23 cellular contexts compared by ENCODE assay signal in genomic region chr13:29750178-29750530, GRCh38.
DNase-seq lines count a peak whose midpoint lies in the region; ATAC-seq, FAIRE-seq and TF ChIP-seq lines count a peak whose summit lies in the region.
"Had no signal": no experiment of that assay in that cellular context is flagged by ENCODE, and none has a peak within 500 bp of the region (broad histone marks: within the 10 kb centered on the region; RNA-seq: fewer than 3 reads in every experiment).

No MANE protein-coding gene starts in this region.

- H3K9me3 ChIP-seq in PC-3 (ENCODE audit: low read length) (no peaks in the 10 kb centered on the region), trophoblast cell (ENCODE audit: insufficient read depth, low read depth, low read length) (no peaks in the 10 kb centered on the region)
- H3K9me3 ChIP-seq: BLaER1, SJCRH30 had no signal

- H3K9ac ChIP-seq in PC-3 (ENCODE audit: low read length) = no peak overlapping the region
- no peak overlapping the region for H3K9ac ChIP-seq in trophoblast cell (ENCODE audit: low read length)
- H3K9ac ChIP-seq: BLaER1 had no signal

- no peak overlapping the region for H3K4ac ChIP-seq in trophoblast cell (ENCODE audit: low read depth, low read length)

- H2BK5ac ChIP-seq in trophoblast cell (ENCODE audit: low read depth, low read length, poor library complexity) = peak overlapping the region; percentile 41

- H2AFZ ChIP-seq in ACC112 (ENCODE audit: low read length, unreplicated experiment) (no peak overlapping the region), PC-3 (ENCODE audit: low read length) (0 out of 2 replicates have a peak overlapping the region, but pooled peaks have one; percentile 7), trophoblast cell (ENCODE audit: insufficient read depth, low read length, poor library complexity) (no peak overlapping the region)

- TF ChIP-seq CTCF in PC-3 (conservative IDR thresholded peaks at IDR 0.05; ENCODE audit: low read depth, low read length) = no peak
- no peak for TF ChIP-seq CTCF in chondrocyte (IDR thresholded peaks at IDR 0.05)

- H3K4me1 ChIP-seq in ACC112 (ENCODE audit: control insufficient read depth, insufficient read depth, low read length, unreplicated experiment) (peaks cover 4% of the 10 kb centered on the region), PC-3 (ENCODE audit: insufficient read depth, low read length) (no peaks in the 10 kb centered on the region), trophoblast cell (ENCODE audit: control insufficient read depth in 1 of 2, insufficient read depth in 2 of 2, low read length in 2 of 2) (peaks cover 3 to 13% of the 10 kb centered on the region in 2 experiments)
- H3K4me1 ChIP-seq: BLaER1 had no signal

- H3K27ac ChIP-seq in ACC112 (ENCODE audit: low read depth, low read length) (peak overlapping the region; percentile 16; the same call in 1 of the 2 replicates), PC-3 (ENCODE audit: low read length) (no peak overlapping the region), trophoblast cell (ENCODE audit: low read depth, low read length) (no peak overlapping the region)
- H3K27ac ChIP-seq: BLaER1, HL-60, SJCRH30 had no signal

- H3K27me3 ChIP-seq in ACC112 (ENCODE audit: insufficient read depth, low read length) = no peaks in the 10 kb centered on the region
- 0 out of 2 replicates have a peak, but pooled peaks cover 4% of the 10 kb centered on the region for H3K27me3 ChIP-seq in PC-3 (ENCODE audit: low read length)
- no peaks in the 10 kb centered on the region for H3K27me3 ChIP-seq in trophoblast cell (ENCODE audit: insufficient read depth, low read length)
- H3K27me3 ChIP-seq: BLaER1 had no signal

- WGBS in trophoblast cell (ENCODE audit: extremely low coverage, insufficient coverage, insufficient read length) = no CpG with 5 or more reads among the region's 5 CpGs

- no peak overlapping the region for H3K4me3 ChIP-seq in ACC112 (ENCODE audit: low read depth, low read length)
- H3K4me3 ChIP-seq in PC-3 (ENCODE audit: low read length) = no peak overlapping the region
- no peak overlapping the region for H3K4me3 ChIP-seq in trophoblast cell (ENCODE audit: low read depth, low read length)
- H3K4me3 ChIP-seq: BLaER1, SJCRH30 had no signal

- H3K4me3 Mint-ChIP-seq in chondrocyte (ENCODE audit: unreplicated experiment) = no peak overlapping the region
- H3K4me3 Mint-ChIP-seq: CD4-positive, alpha-beta T cell had no signal

- peaks cover 17% of the 10 kb centered on the region for H3K4me1 Mint-ChIP-seq in chondrocyte (ENCODE audit: low read depth)

- H3K14ac ChIP-seq in trophoblast cell (ENCODE audit: low read length) = no peak overlapping the region

- H3K27ac Mint-ChIP-seq in chondrocyte (ENCODE audit: unreplicated experiment) = peak overlapping the region; percentile 78
- H3K27ac Mint-ChIP-seq: CD4-positive, alpha-beta T cell had no signal

- FAIRE-seq in GM12891 (lab: Jason Lieb, UNC) = no peak
- FAIRE-seq: D721Med, H1 had no signal

- no peaks in the 10 kb centered on the region for H3K9me2 ChIP-seq in PC-3 (replicated peaks; ENCODE audit: low read length)

- POLR2A ChIA-PET in PC-3 (lab: Charles Lee; ENCODE audit: unreplicated experiment) = no interaction called here

- no peak for TF ChIP-seq POLR2A in GM12891 (IDR thresholded peaks at IDR 0.05; ENCODE audit: low read depth, low read length)

- H2AK5ac ChIP-seq in trophoblast cell (ENCODE audit: low read length) = no peak overlapping the region

- no TSS peak for BruUV-seq in PC-3 (replicated peaks; lab: Mats Ljungman, UMichigan)

- H4K91ac ChIP-seq in trophoblast cell (ENCODE audit: low read depth, low read length) = no peak overlapping the region

- CTCF ChIA-PET in PC-3 (lab: Charles Lee) = no interaction called here

- intact Hi-C loops in PC-3 (cut with micrococcal nuclease) = no loop called here

- H3K18ac ChIP-seq in trophoblast cell (ENCODE audit: low read length) = no peak overlapping the region

- H3K4me2 ChIP-seq in PC-3 (ENCODE audit: low read length) = no peak overlapping the region
- H3K4me2 ChIP-seq in trophoblast cell (ENCODE audit: low read length) = no peak overlapping the region
- H3K4me2 ChIP-seq: BLaER1 had no signal

- no peak overlapping the region for H4K12ac ChIP-seq in trophoblast cell (ENCODE audit: low read depth, low read length)

- DNase-seq in PC-3 = no peak
- DNase-seq in chondrocyte (ENCODE audit: low spot score) = no peak
- DNase-seq in trophoblast cell = no peak
- no peak for DNase-seq in HT-29 (ENCODE audit: low spot score)
- no peak for DNase-seq in DMS53 treated with DMSO at 0.1 percent for 48 hours (lab: John Stamatoyannopoulos, UW; ENCODE audit: unreplicated experiment)
- DNase-seq in GM12891 (ENCODE audit: insufficient read length, low spot score) = no peak
- DNase-seq: 8988T; CD4-positive, alpha-beta T cell; HCEC 1CT; Kasumi-1; MV-4-11; NCI-H1105; NCI-H2029; NCI-H446; NCI-H524 treated with DMSO at 0.1 percent for 48 hours; NCI-H774 had no signal

- no peaks in the 10 kb centered on the region for H3K27me3 Mint-ChIP-seq in chondrocyte (ENCODE audit: low read depth)

- H4K20me1 ChIP-seq in PC-3 (ENCODE audit: low read length) = no peaks in the 10 kb centered on the region
- H4K20me1 ChIP-seq: BLaER1 had no signal

- ATAC-seq in PC-3 = no peak
- ATAC-seq: Right ventricle myocardium inferior had no signal

- no peak overlapping the region for H2BK120ac ChIP-seq in trophoblast cell (ENCODE audit: insufficient read depth, low read length, poor library complexity)

- H3F3A ChIP-seq in PC-3 (ENCODE audit: low read length, unreplicated experiment) = no peaks in the 10 kb centered on the region

- no peak overlapping the region for H2BK12ac ChIP-seq in trophoblast cell (ENCODE audit: low read length)

- no peak overlapping the region for H3K23ac ChIP-seq in trophoblast cell (ENCODE audit: low read length)

- no peaks in the 10 kb centered on the region for H3K79me2 ChIP-seq in ACC112 (ENCODE audit: control insufficient read depth, insufficient read depth, low read length, unreplicated experiment)
- H3K79me2 ChIP-seq in PC-3 (ENCODE audit: low read length) = no peaks in the 10 kb centered on the region
- H3K79me2 ChIP-seq in trophoblast cell (ENCODE audit: control insufficient read depth, insufficient read depth, low read length, poor library complexity) = no peaks in the 10 kb centered on the region

- no peaks in the 10 kb centered on the region for H3K9me3 Mint-ChIP-seq in chondrocyte (ENCODE audit: low read depth)
- H3K9me3 Mint-ChIP-seq: CD4-positive, alpha-beta T cell had no signal

- no peaks in the 10 kb centered on the region for H3K36me3 Mint-ChIP-seq in chondrocyte (ENCODE audit: low read depth)

- peaks cover 7% of the 10 kb centered on the region for H3K79me1 ChIP-seq in trophoblast cell (ENCODE audit: low read length)

- H4K8ac ChIP-seq in trophoblast cell (ENCODE audit: low read depth, low read length) = no peak overlapping the region

- H3K36me3 ChIP-seq in ACC112 (ENCODE audit: insufficient read depth, low read length) (no peaks in the 10 kb centered on the region), PC-3 (ENCODE audit: low read depth, low read length) (no peaks in the 10 kb centered on the region), trophoblast cell (ENCODE audit: control insufficient read depth in 1 of 2, insufficient read depth in 2 of 2, low read length in 2 of 2) (no peaks in the 10 kb centered on the region)
- H3K36me3 ChIP-seq: BLaER1, SJCRH30 had no signal

TF ChIP-seq in GM12891, 5 proteins besides CTCF, POLR2A, EP300 and RAD21:
- TF ChIP-seq POLR2AphosphoS5 (IDR thresholded peaks at IDR 0.05; ENCODE audit: low read depth, low read length) (no peak), SPI1 (IDR thresholded peaks at IDR 0.05; ENCODE audit: low read depth, low read length) (no peak), PAX5 (IDR thresholded peaks at IDR 0.05; ENCODE audit: insufficient read depth, low read length, severe bottlenecking) (no peak), TAF1 (IDR thresholded peaks at IDR 0.05; ENCODE audit: low read depth, low read length) (no peak), POU2F2 (IDR thresholded peaks at IDR 0.05; ENCODE audit: low read depth, low read length) (no peak)
